ENCODE assay signal across 17 cellular contexts in the genomic region with DNA sequence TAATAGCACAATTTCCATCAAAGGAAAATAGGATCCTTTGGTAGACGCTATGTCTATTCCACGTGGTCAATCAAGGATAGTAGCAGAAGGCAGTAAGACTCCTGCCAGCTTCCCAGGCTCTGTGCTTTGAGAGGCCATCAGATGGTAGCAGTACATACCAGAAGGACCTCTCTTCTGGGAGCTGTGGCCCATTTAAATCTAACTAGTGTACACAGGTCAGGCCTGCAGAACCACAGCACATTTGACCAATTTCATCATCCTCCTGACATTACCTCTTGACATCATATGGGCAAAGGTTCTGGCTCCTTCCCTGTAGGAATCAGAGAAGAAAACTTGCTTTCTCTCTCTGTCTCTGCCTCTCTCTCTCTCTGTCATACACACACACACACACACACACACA.
DNase-seq lines count a peak whose midpoint lies in the region; ATAC-seq, FAIRE-seq and TF ChIP-seq lines count a peak whose summit lies in the region.
"Had no signal": no experiment of that assay in that cellular context is flagged by ENCODE, and none has a peak within 500 bp of the region (broad histone marks: within the 10 kb centered on the region; RNA-seq: fewer than 3 reads in every experiment).

No MANE protein-coding gene starts in this region.

- peak; percentile 96 to 97 for TF ChIP-seq RAD21 in liver (IDR thresholded peaks at IDR 0.05)
- no peak for TF ChIP-seq RAD21 in HepG2 (CRISPR knock-in tag; IDR thresholded peaks at IDR 0.05)

- H3K4me3 ChIP-seq in liver (ENCODE audit: low read depth in 1 of 3, low read length in 3 of 3) (no peak overlapping the region), HepG2 (replicated peaks in 1 of 3; ENCODE audit: insufficient read depth in 1 of 3, low read depth in 2 of 3, low read length in 3 of 3) (no peak overlapping the region), heart left ventricle (no peak overlapping the region)
- H3K4me3 ChIP-seq: MG63 had no signal

- intact Hi-C loops in HepG2 (cut with micrococcal nuclease; ENCODE audit: unreplicated experiment) (no loop called here), heart left ventricle (cut with DNase I) (no loop called here)

- H2AFZ ChIP-seq in HepG2 (ENCODE audit: low read length): no peak overlapping the region
- H2AFZ ChIP-seq: parathyroid adenoma had no signal

- H3K4me1 ChIP-seq in liver (ENCODE audit: control insufficient read depth in 4 of 4, insufficient read depth in 4 of 4, low read length in 3 of 4) (peaks cover 0 to 4% (median under 1%) of the 10 kb centered on the region in 4 donors), HepG2 (ENCODE audit: insufficient read depth, low read length) (no peaks in the 10 kb centered on the region), heart left ventricle (no peaks in the 10 kb centered on the region)
- H3K4me1 ChIP-seq: parathyroid adenoma had no signal

- BruUV-seq in HepG2 (replicated peaks; lab: Mats Ljungman, UMichigan): no TSS peak

- no peaks in the 10 kb centered on the region for H3K9me3 ChIP-seq in liver (ENCODE audit: control insufficient read depth in 4 of 4, low read length in 3 of 4)
- H3K9me3 ChIP-seq in HepG2 (ENCODE audit: low read length): no peaks in the 10 kb centered on the region
- no peaks in the 10 kb centered on the region for H3K9me3 ChIP-seq in heart left ventricle
- H3K9me3 ChIP-seq: MG63 had no signal

- H4K20me1 ChIP-seq in HepG2 (ENCODE audit: insufficient read depth, low read length): no peaks in the 10 kb centered on the region

- no peak for FAIRE-seq in HepG2 (lab: Jason Lieb, UNC)

- no peaks in the 10 kb centered on the region for H3K27me3 ChIP-seq in liver (ENCODE audit: control insufficient read depth in 4 of 4, insufficient read depth in 4 of 4, low read length in 3 of 4)
- H3K27me3 ChIP-seq in HepG2 (ENCODE audit: control insufficient read depth in 1 of 2, insufficient read depth in 2 of 2, low read length in 2 of 2): no peaks in the 10 kb centered on the region
- no peaks in the 10 kb centered on the region for H3K27me3 ChIP-seq in heart left ventricle
- H3K27me3 ChIP-seq: MG63 had no signal

- in situ Hi-C loops in HepG2 (cut with HindIII; ENCODE audit: extremely low pct_ligation_motif_present, low pct_unique_long_range_greater_than_20kb): no loop called here

- WGBS in liver: 43% methylated on average over 2 of the region's 2 CpGs
- WGBS in HepG2 (ENCODE audit: low lambda C conversion rate): 0% methylated on average over 2 of the region's 2 CpGs
- 80 to 90% (median 84%) methylated on average over 2 of the region's 2 CpGs for WGBS in heart left ventricle, 4 donors

- TF ChIP-seq POLR2A in HepG2 (IDR thresholded peaks at IDR 0.05; ENCODE audit: insufficient read depth in 1 of 2, low read depth in 2 of 2, low read length in 2 of 2): no peak
- no peak for TF ChIP-seq POLR2A in heart left ventricle (IDR thresholded peaks at IDR 0.05)

- H3K36me3 ChIP-seq in liver (ENCODE audit: control insufficient read depth in 4 of 4, insufficient read depth in 3 of 4, low read depth in 1 of 4, low read length in 3 of 4) (no peaks in the 10 kb centered on the region), HepG2 (replicated peaks in 1 of 2; ENCODE audit: control insufficient read depth in 1 of 2, insufficient read depth in 2 of 2, low read length in 2 of 2) (no peaks in the 10 kb centered on the region), heart left ventricle (no peaks in the 10 kb centered on the region)
- H3K36me3 ChIP-seq: MG63 had no signal

- H3K9ac ChIP-seq in liver (ENCODE audit: low read depth in 1 of 2, low read length in 2 of 2) (no peak overlapping the region), HepG2 (ENCODE audit: insufficient read depth, low read depth, low read length) (no peak overlapping the region)
- H3K9ac ChIP-seq: parathyroid adenoma had no signal

- H3K4me2 ChIP-seq in HepG2 (ENCODE audit: low read depth, low read length): no peak overlapping the region

- H3K27ac ChIP-seq in liver (ENCODE audit: low read depth in 1 of 2, low read length in 2 of 2): peak overlapping the region in 1 of 2 donors; percentile 47
- H3K27ac ChIP-seq in HepG2 (ENCODE audit: extremely low read length, insufficient read depth, low read length): no peak overlapping the region
- no peak overlapping the region for H3K27ac ChIP-seq in heart left ventricle
- H3K27ac ChIP-seq: parathyroid adenoma had no signal

- no peaks in the 10 kb centered on the region for H3K79me2 ChIP-seq in HepG2 (ENCODE audit: insufficient read depth, low read length)
- H3K79me2 ChIP-seq: parathyroid adenoma had no signal

- CTCF ChIA-PET in HepG2 (lab: Yijun Ruan, JAX; ENCODE audit: low intra/inter-chr PET ratio, low total read pairs): no interaction called here

- no peak for ATAC-seq in HepG2
- no peak for ATAC-seq in heart left ventricle

- POLR2A ChIA-PET in HepG2 (lab: Yijun Ruan, JAX): no interaction called here

- TF ChIP-seq EP300 in HepG2 (IDR thresholded peaks at IDR 0.05; ENCODE audit: low read depth in 2 of 2, low read length in 2 of 2) (no peak), HepG2 (CRISPR knock-in tag; IDR thresholded peaks at IDR 0.05; ENCODE audit: borderline replicate concordance) (no peak)

- no peak for DNase-seq in HepG2 (ENCODE audit: low spot score)
- DNase-seq in amniotic epithelial cell (ENCODE audit: low read depth): peak; percentile 19
- peak; percentile 65 for DNase-seq in islet precursor cell
- DNase-seq in NCI-H187 treated with DMSO at 0.1 percent for 48 hours (lab: John Stamatoyannopoulos, UW): no peak
- no peak for DNase-seq in heart left ventricle
- no peak for DNase-seq in OCI-M2 (lab: John Stamatoyannopoulos, UW; ENCODE audit: unreplicated experiment)
- no peak for DNase-seq in NCI-H2029 (lab: John Stamatoyannopoulos, UW)
- DNase-seq: 8988T; activated naive CD4-positive, alpha-beta T cell treated with anti-CD3 and anti-CD28 coated beads for 36 hours; caudate nucleus; CD4-positive, alpha-beta T cell; MG63; NCI-H82; stimulated activated CD4-positive, alpha-beta T cell treated with anti-CD3 and anti-CD28 coated beads, Interleukin-12 subunit alpha, Interleukin-12 subunit beta, amount 100 ng/mL, for 4 hours; T-helper 2 cell had no signal

- TF ChIP-seq CTCF in liver (IDR thresholded peaks at IDR 0.05; ENCODE audit: low read depth, low read length, missing input control) (peak; percentile 67), HepG2 (CRISPR knock-in tag; IDR thresholded peaks at IDR 0.05) (no peak), heart left ventricle (IDR thresholded peaks at IDR 0.05) (no peak)

TF ChIP-seq in liver, 16 proteins besides CTCF, POLR2A, EP300 and RAD21 (continues in another document):
- TF ChIP-seq TAF1 (conservative IDR thresholded peaks at IDR 0.05) (no peak), EGR1 (IDR thresholded peaks at IDR 0.05; ENCODE audit: low read depth in 2 of 2) (no peak), GABPA (IDR thresholded peaks at IDR 0.05 in 1 of 2, conservative IDR thresholded peaks at IDR 0.05 in 1 of 2) (no peak), SP1 (IDR thresholded peaks at IDR 0.05) (peak; percentile 65), NR2F2 (IDR thresholded peaks at IDR 0.05) (no peak)
- TF ChIP-seq, protein P1, sequence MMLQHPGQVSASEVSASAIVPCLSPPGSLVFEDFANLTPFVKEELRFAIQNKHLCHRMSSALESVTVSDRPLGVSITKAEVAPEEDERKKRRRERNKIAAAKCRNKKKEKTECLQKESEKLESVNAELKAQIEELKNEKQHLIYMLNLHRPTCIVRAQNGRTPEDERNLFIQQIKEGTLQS (IDR thresholded peaks at IDR 0.05): peak; percentile 94
- TF ChIP-seq, protein P2, sequence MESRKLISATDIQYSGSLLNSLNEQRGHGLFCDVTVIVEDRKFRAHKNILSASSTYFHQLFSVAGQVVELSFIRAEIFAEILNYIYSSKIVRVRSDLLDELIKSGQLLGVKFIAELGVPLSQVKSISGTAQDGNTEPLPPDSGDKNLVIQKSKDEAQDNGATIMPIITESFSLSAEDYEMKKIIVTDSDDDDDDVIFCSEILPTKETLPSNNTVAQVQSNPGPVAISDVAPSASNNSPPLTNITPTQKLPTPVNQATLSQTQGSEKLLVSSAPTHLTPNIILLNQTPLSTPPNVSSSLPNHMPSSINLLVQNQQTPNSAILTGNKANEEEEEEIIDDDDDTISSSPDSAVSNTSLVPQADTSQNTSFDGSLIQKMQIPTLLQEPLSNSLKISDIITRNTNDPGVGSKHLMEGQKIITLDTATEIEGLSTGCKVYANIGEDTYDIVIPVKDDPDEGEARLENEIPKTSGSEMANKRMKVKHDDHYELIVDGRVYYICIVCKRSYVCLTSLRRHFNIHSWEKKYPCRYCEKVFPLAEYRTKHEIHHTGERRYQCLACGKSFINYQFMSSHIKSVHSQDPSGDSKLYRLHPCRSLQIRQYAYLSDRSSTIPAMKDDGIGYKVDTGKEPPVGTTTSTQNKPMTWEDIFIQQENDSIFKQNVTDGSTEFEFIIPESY (IDR thresholded peaks at IDR 0.05): no peak

TF ChIP-seq in HepG2, 621 proteins besides CTCF, POLR2A, EP300 and RAD21:
- no peak for TF ChIP-seq ATF7 (IDR thresholded peaks at IDR 0.05)
- no peak for TF ChIP-seq ATF7 (CRISPR knock-in tag; IDR thresholded peaks at IDR 0.05)
- TF ChIP-seq U2AF1 (optimal IDR thresholded peaks at IDR 0.05; ENCODE audit: low read depth, low read length): no peak
- TF ChIP-seq SP1 (IDR thresholded peaks at IDR 0.05): no peak
- no peak for TF ChIP-seq SP1 (CRISPR knock-in tag; IDR thresholded peaks at IDR 0.05)
- TF ChIP-seq, protein P3, sequence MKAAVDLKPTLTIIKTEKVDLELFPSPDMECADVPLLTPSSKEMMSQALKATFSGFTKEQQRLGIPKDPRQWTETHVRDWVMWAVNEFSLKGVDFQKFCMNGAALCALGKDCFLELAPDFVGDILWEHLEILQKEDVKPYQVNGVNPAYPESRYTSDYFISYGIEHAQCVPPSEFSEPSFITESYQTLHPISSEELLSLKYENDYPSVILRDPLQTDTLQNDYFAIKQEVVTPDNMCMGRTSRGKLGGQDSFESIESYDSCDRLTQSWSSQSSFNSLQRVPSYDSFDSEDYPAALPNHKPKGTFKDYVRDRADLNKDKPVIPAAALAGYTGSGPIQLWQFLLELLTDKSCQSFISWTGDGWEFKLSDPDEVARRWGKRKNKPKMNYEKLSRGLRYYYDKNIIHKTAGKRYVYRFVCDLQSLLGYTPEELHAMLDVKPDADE (CRISPR knock-in tag; IDR thresholded peaks at IDR 0.05): no peak

Comparison
In these comparisons a context has a peak if more than half of its experiments do, and no peak if none do; other contexts are left out.
1. DNase-seq: peak in amniotic epithelial cell (single experiment) and islet precursor cell (single experiment); none in HepG2 (single experiment), NCI-H187 treated with DMSO at 0.1 percent for 48 hours (single experiment), heart left ventricle (0 of 5), OCI-M2 (single experiment) and NCI-H2029 (single experiment).